Comparison of ENCODE assay signal across 1 cellular context in the genomic region with DNA sequence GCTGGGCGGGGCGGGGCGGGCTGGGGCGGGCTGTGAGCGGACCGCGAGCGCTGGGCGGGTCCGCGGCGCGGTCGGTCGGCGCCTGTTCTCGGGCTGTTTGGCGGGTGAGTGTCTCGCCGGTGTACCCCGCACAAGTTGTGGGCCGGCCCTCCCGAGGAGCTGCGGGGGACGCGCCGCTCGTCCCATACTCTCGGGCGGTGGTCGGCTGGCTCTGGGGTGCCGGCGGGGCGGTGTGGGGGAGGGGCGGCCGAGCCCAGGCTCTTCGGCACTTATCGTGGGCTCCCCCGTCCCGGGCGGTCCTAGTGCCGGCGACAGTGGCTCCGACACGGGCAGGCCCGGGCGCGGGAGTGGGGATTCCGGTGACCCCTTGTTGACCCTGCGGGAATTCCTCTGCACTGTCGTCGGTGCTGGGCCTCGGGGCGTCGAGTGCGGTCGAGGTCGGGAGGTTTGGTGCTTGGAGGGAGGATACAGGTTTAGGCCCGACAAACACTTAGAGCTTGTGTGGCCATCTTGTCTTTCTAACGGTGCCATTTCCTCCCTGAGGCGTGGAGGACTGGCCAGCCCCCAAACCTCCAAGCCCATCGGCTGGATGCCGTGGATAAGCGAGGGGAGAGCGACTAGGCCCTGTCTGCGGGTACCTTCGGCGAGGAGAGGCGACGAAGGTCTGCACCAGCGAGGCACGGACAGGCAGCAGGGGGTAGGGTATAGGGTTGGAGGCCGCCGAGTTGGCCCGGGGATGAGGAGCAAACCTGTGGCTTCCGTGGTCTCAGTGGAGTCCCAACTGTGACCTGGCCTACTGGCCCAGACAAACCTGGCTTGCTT.
TF ChIP-seq lines count a peak whose summit lies in the region.

TSS of gene SEPTIN2 (plus strand) at position 47 of the 822 bp plus-strand sequence. CDS start 8,308 bp downstream, outside the sequence.

TF ChIP-seq in HepG2, 621 proteins besides CTCF, POLR2A, EP300 and RAD21 (continued from another document and continues in another):
- TF ChIP-seq GRHL1 (CRISPR knock-in tag; conservative IDR thresholded peaks at IDR 0.05) (no peak), HCFC1 (IDR thresholded peaks at IDR 0.05; ENCODE audit: low read depth, low read length) (no peak), ZBTB10 (CRISPR knock-in tag; IDR thresholded peaks at IDR 0.05; ENCODE audit: borderline replicate concordance) (0 out of 2 replicates have a peak, but pooled peaks have one; percentile 39), ZNF564 (CRISPR knock-in tag; IDR thresholded peaks at IDR 0.05) (no peak; the same call in 1 of the 2 replicates), RFXANK (CRISPR knock-in tag; IDR thresholded peaks at IDR 0.05) (no peak), NR1H2 (CRISPR knock-in tag; IDR thresholded peaks at IDR 0.05; ENCODE audit: borderline replicate concordance, low read depth) (no peak; the same call in 1 of the 2 replicates), ZNF3 (CRISPR knock-in tag; IDR thresholded peaks at IDR 0.05) (no peak), ZBED4 (CRISPR knock-in tag; IDR thresholded peaks at IDR 0.05; ENCODE audit: borderline replicate concordance) (peak; percentile 33; the same call in 1 of the 2 replicates), IRX3 (CRISPR knock-in tag; IDR thresholded peaks at IDR 0.05; ENCODE audit: borderline replicate concordance, low read depth) (peak; percentile 50), CSRNP1 (CRISPR knock-in tag; IDR thresholded peaks at IDR 0.05) (no peak), HOMEZ (CRISPR knock-in tag; IDR thresholded peaks at IDR 0.05; ENCODE audit: low read depth) (no peak), HNRNPK (IDR thresholded peaks at IDR 0.05; ENCODE audit: low read depth, low read length, poor library complexity, severe bottlenecking) (peak; percentile 51), ZNF800 (CRISPR knock-in tag; IDR thresholded peaks at IDR 0.05) (0 out of 2 replicates have a peak, but pooled peaks have one; percentile 43), ERF (CRISPR knock-in tag; IDR thresholded peaks at IDR 0.05) (peak; percentile 24; the same call in 1 of the 2 replicates), USF2 (IDR thresholded peaks at IDR 0.05; ENCODE audit: low read depth, low read length) (no peak), USF2 (CRISPR knock-in tag; IDR thresholded peaks at IDR 0.05; ENCODE audit: borderline replicate concordance) (no peak; the same call in 1 of the 2 replicates), ARNTL (CRISPR knock-in tag; IDR thresholded peaks at IDR 0.05) (0 out of 2 replicates have a peak, but pooled peaks have one; percentile 62), CREM (IDR thresholded peaks at IDR 0.05) (0 out of 2 replicates have a peak, but pooled peaks have one; percentile 32), CREM (CRISPR knock-in tag; IDR thresholded peaks at IDR 0.05) (no peak), TBL1XR1 (IDR thresholded peaks at IDR 0.05; ENCODE audit: borderline replicate concordance, low read length, partially characterized antibody) (no peak), MAFF (IDR thresholded peaks at IDR 0.05; ENCODE audit: low read depth, low read length) (no peak), TMF1 (CRISPR knock-in tag; IDR thresholded peaks at IDR 0.05; ENCODE audit: low read depth) (0 out of 2 replicates have a peak, but pooled peaks have one; percentile 42), ZNF496 (CRISPR knock-in tag; IDR thresholded peaks at IDR 0.05; ENCODE audit: insufficient replicate concordance) (no peak), ZKSCAN5 (CRISPR knock-in tag; IDR thresholded peaks at IDR 0.05) (peak; percentile 44; the same call in 1 of the 2 replicates), TGIF2 (CRISPR knock-in tag; IDR thresholded peaks at IDR 0.05) (peak; percentile 50; the same call in 1 of the 2 replicates), NFIC (IDR thresholded peaks at IDR 0.05; ENCODE audit: low read length) (no peak), FOXP1 (IDR thresholded peaks at IDR 0.05) (no peak), FOXP1 (CRISPR knock-in tag; IDR thresholded peaks at IDR 0.05) (no peak), MLX (CRISPR knock-in tag; IDR thresholded peaks at IDR 0.05) (no peak), EEA1 (CRISPR knock-in tag; IDR thresholded peaks at IDR 0.05; ENCODE audit: borderline replicate concordance) (peak; percentile 76; the same call in 1 of the 2 replicates)
- TF ChIP-seq, protein P1, sequence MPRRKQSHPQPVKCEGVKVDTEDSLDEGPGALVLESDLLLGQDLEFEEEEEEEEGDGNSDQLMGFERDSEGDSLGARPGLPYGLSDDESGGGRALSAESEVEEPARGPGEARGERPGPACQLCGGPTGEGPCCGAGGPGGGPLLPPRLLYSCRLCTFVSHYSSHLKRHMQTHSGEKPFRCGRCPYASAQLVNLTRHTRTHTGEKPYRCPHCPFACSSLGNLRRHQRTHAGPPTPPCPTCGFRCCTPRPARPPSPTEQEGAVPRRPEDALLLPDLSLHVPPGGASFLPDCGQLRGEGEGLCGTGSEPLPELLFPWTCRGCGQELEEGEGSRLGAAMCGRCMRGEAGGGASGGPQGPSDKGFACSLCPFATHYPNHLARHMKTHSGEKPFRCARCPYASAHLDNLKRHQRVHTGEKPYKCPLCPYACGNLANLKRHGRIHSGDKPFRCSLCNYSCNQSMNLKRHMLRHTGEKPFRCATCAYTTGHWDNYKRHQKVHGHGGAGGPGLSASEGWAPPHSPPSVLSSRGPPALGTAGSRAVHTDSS (CRISPR knock-in tag; conservative IDR thresholded peaks at IDR 0.05): no peak
- TF ChIP-seq, protein P2, sequence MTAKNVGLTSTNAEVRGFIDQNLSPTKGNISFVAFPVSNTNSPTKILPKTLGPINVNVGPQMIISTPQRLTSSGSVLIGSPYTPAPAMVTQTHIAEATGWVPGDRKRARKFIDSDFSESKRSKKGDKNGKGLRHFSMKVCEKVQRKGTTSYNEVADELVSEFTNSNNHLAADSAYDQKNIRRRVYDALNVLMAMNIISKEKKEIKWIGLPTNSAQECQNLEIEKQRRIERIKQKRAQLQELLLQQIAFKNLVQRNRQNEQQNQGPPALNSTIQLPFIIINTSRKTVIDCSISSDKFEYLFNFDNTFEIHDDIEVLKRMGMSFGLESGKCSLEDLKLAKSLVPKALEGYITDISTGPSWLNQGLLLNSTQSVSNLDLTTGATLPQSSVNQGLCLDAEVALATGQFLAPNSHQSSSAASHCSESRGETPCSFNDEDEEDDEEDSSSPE (CRISPR knock-in tag; IDR thresholded peaks at IDR 0.05): 0 out of 2 replicates have a peak, but pooled peaks have one; percentile 35
